1 cellular context compared by ENCODE assay signal in genomic region chr19:3692141-3693029, GRCh38.
TF ChIP-seq lines count a peak whose summit lies in the region.

No MANE protein-coding gene starts in this region.

TF ChIP-seq in GM12878, 131 proteins besides CTCF, POLR2A, EP300 and RAD21:
- TF ChIP-seq ZNF24 (IDR thresholded peaks at IDR 0.05) (no peak), GATAD2B (conservative IDR thresholded peaks at IDR 0.05; ENCODE audit: low read depth) (no peak), JUNB (IDR thresholded peaks at IDR 0.05) (no peak), HDGF (IDR thresholded peaks at IDR 0.05) (no peak), BACH1 (IDR thresholded peaks at IDR 0.05; ENCODE audit: borderline replicate concordance) (no peak), MEF2A (IDR thresholded peaks at IDR 0.05; ENCODE audit: insufficient read depth, low read depth, low read length) (no peak), SIN3A (IDR thresholded peaks at IDR 0.05; ENCODE audit: low read depth, low read length) (no peak), SRF (IDR thresholded peaks at IDR 0.05; ENCODE audit: low read depth in 2 of 2, low read length in 2 of 2) (no peak), ATF2 (IDR thresholded peaks at IDR 0.05; ENCODE audit: low read length) (no peak), DPF2 (IDR thresholded peaks at IDR 0.05) (no peak)
- TF ChIP-seq, protein P1, sequence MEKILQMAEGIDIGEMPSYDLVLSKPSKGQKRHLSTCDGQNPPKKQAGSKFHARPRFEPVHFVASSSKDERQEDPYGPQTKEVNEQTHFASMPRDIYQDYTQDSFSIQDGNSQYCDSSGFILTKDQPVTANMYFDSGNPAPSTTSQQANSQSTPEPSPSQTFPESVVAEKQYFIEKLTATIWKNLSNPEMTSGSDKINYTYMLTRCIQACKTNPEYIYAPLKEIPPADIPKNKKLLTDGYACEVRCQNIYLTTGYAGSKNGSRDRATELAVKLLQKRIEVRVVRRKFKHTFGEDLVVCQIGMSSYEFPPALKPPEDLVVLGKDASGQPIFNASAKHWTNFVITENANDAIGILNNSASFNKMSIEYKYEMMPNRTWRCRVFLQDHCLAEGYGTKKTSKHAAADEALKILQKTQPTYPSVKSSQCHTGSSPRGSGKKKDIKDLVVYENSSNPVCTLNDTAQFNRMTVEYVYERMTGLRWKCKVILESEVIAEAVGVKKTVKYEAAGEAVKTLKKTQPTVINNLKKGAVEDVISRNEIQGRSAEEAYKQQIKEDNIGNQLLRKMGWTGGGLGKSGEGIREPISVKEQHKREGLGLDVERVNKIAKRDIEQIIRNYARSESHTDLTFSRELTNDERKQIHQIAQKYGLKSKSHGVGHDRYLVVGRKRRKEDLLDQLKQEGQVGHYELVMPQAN (conservative IDR thresholded peaks at IDR 0.05): no peak
- TF ChIP-seq, protein P2, sequence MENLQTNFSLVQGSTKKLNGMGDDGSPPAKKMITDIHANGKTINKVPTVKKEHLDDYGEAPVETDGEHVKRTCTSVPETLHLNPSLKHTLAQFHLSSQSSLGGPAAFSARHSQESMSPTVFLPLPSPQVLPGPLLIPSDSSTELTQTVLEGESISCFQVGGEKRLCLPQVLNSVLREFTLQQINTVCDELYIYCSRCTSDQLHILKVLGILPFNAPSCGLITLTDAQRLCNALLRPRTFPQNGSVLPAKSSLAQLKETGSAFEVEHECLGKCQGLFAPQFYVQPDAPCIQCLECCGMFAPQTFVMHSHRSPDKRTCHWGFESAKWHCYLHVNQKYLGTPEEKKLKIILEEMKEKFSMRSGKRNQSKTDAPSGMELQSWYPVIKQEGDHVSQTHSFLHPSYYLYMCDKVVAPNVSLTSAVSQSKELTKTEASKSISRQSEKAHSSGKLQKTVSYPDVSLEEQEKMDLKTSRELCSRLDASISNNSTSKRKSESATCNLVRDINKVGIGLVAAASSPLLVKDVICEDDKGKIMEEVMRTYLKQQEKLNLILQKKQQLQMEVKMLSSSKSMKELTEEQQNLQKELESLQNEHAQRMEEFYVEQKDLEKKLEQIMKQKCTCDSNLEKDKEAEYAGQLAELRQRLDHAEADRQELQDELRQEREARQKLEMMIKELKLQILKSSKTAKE (IDR thresholded peaks at IDR 0.05; ENCODE audit: low read depth, poor library complexity, severe bottlenecking): no peak
- TF ChIP-seq, protein P3, sequence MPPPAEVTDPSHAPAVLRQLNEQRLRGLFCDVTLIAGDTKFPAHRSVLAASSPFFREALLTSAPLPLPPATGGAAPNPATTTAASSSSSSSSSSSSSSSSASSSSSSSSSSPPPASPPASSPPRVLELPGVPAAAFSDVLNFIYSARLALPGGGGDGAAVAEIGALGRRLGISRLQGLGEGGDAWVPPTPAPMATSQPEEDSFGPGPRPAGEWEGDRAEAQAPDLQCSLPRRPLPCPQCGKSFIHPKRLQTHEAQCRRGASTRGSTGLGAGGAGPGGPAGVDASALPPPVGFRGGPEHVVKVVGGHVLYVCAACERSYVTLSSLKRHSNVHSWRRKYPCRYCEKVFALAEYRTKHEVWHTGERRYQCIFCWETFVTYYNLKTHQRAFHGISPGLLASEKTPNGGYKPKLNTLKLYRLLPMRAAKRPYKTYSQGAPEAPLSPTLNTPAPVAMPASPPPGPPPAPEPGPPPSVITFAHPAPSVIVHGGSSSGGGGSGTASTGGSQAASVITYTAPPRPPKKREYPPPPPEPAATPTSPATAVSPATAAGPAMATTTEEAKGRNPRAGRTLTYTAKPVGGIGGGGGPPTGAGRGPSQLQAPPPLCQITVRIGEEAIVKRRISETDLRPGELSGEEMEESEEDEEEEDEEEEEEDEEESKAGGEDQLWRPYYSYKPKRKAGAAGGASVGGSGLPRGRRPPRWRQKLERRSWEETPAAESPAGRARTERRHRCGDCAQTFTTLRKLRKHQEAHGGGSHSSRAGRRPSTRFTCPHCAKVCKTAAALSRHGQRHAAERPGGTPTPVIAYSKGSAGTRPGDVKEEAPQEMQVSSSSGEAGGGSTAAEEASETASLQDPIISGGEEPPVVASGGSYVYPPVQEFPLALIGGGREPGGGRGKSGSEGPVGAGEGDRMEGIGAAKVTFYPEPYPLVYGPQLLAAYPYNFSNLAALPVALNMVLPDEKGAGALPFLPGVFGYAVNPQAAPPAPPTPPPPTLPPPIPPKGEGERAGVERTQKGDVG (CRISPR knock-in tag; IDR thresholded peaks at IDR 0.05): no peak
